10 cellular contexts compared by ENCODE assay signal in the genomic region with DNA sequence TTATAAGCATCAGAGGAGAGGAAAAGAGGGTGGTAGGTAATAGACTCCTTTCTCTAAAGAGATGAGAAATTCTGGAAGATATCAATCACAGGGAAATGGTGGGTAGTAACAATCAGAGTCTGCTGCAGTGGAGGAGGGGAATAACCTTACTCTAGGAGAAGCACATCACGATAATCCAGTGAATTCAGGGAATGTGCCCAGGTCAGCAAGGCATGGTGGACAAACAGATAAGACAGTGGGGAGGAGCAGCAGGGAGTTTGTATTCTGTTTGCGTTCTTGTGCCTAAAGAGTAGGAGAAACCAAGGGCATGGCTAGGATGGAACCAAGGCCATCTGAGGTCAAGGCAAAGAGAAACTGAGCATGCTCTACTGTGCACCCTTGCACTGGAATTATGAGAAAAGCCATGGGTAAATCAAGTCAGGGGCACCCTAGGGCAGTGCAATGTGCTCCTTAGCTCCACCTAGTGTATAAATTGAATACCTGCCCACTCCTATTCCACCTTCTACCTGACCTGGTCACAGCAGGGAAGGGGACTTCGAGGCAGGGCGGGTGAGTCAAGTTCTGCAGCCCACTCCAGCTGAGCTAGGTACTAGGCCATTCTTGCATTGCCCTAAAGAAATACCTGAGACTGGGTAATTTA. TPM values are rescaled to one million over a fixed set of nuclear protein-coding genes. Genes with fewer than 3 reads are reported as not detected.
DNase-seq lines count a peak whose midpoint lies in the region; ATAC-seq and TF ChIP-seq lines count a peak whose summit lies in the region.
"Had no signal": no experiment of that assay in that cellular context is flagged by ENCODE, and none has a peak within 500 bp of the region (broad histone marks: within the 10 kb centered on the region; RNA-seq: fewer than 3 reads in every experiment).

No MANE protein-coding gene starts in this region.

- peaks cover 0 to 7% of the 10 kb centered on the region in 2 donors for H3K27me3 Mint-ChIP-seq in natural killer cell treated with Interleukin-12 subunit alpha and Interleukin-12 subunit beta and Interleukin-15 and Interleukin-18, amount 100 ng/mL, for 72 hours
- no peaks in the 10 kb centered on the region for H3K27me3 Mint-ChIP-seq in natural killer cell (ENCODE audit: low read depth in 2 of 2)
- H3K27me3 Mint-ChIP-seq: IgD-negative memory B cell had no signal

- intact Hi-C loops in natural killer cell (cut with micrococcal nuclease) = no loop called here

- no peaks in the 10 kb centered on the region for H3K4me1 Mint-ChIP-seq in natural killer cell treated with Interleukin-12 subunit alpha and Interleukin-12 subunit beta and Interleukin-15 and Interleukin-18, amount 100 ng/mL, for 72 hours (ENCODE audit: low read depth in 2 of 2)
- H3K4me1 Mint-ChIP-seq in natural killer cell = no peaks in the 10 kb centered on the region

- no peak overlapping the region for H3K27ac Mint-ChIP-seq in natural killer cell treated with Interleukin-12 subunit alpha and Interleukin-12 subunit beta and Interleukin-15 and Interleukin-18, amount 100 ng/mL, for 72 hours
- H3K27ac Mint-ChIP-seq in natural killer cell = no peak overlapping the region

- TF ChIP-seq CTCF in natural killer cell (IDR thresholded peaks at IDR 0.05) (no peak), fibroblast of pulmonary artery (IDR thresholded peaks at IDR 0.05; ENCODE audit: low read length, missing control alignments) (peak; percentile 47)

- no peak for DNase-seq in natural killer cell treated with Interleukin-12 subunit alpha and Interleukin-12 subunit beta and Interleukin-15 and Interleukin-18, amount 100 ng/mL, for 72 hours (ENCODE audit: low spot score)
- no peak for DNase-seq in natural killer cell
- peak; percentile 31 for DNase-seq in NCI-H226
- DNase-seq in fibroblast of pulmonary artery (ENCODE audit: low read depth) = no peak
- no peak for DNase-seq in NCI-H128 (lab: John Stamatoyannopoulos, UW; ENCODE audit: unreplicated experiment)
- no peak for DNase-seq in HK-2 (ENCODE audit: unreplicated experiment)
- no peak for DNase-seq in DMS153 treated with DMSO at 0.1 percent for 48 hours (lab: John Stamatoyannopoulos, UW; ENCODE audit: unreplicated experiment)
- DNase-seq: activated CD4-positive, alpha-beta T cell treated with anti-CD3 and anti-CD28 coated beads, Interleukin-2, amount 50 U/mL, for 1 hour had no signal

- peak; percentile 49 to 52 for ATAC-seq in natural killer cell treated with Interleukin-12 subunit alpha and Interleukin-12 subunit beta and Interleukin-15 and Interleukin-18, amount 100 ng/mL, for 72 hours
- ATAC-seq in natural killer cell (no peak), GM19452 (IDR thresholded peaks at IDR 0.05; ENCODE audit: unreplicated experiment) (no peak)

- no peaks in the 10 kb centered on the region for H3K36me3 Mint-ChIP-seq in natural killer cell treated with Interleukin-12 subunit alpha and Interleukin-12 subunit beta and Interleukin-15 and Interleukin-18, amount 100 ng/mL, for 72 hours
- no peaks in the 10 kb centered on the region for H3K36me3 Mint-ChIP-seq in natural killer cell
- H3K36me3 Mint-ChIP-seq: IgD-negative memory B cell had no signal

- H3K4me3 Mint-ChIP-seq in natural killer cell treated with Interleukin-12 subunit alpha and Interleukin-12 subunit beta and Interleukin-15 and Interleukin-18, amount 100 ng/mL, for 72 hours = no peak overlapping the region
- no peak overlapping the region for H3K4me3 Mint-ChIP-seq in natural killer cell
- H3K4me3 Mint-ChIP-seq: IgD-negative memory B cell had no signal

- no peak overlapping the region for H3K4me3 ChIP-seq in fibroblast of pulmonary artery (replicated peaks; ENCODE audit: low read depth, low read length)

- peaks cover 3% of the 10 kb centered on the region for H3K9me3 Mint-ChIP-seq in natural killer cell treated with Interleukin-12 subunit alpha and Interleukin-12 subunit beta and Interleukin-15 and Interleukin-18, amount 100 ng/mL, for 72 hours
- no peaks in the 10 kb centered on the region for H3K9me3 Mint-ChIP-seq in natural killer cell

RNA-seq across cellular contexts. Expression of gene RETREG1, which starts 31.6 kb away (rescaled TPM):
- under 1 TPM; 0.50 to 0.81 TPM for total RNA-seq in natural killer cell treated with Interleukin-12 subunit alpha and Interleukin-12 subunit beta and Interleukin-15 and Interleukin-18, amount 100 ng/mL, for 72 hours
- total RNA-seq in natural killer cell = 1 to 10 TPM; 2.1 to 4.5 (median 3.3) TPM

Comparison
In these comparisons a context has a peak if more than half of its experiments do, and no peak if none do; other contexts are left out.
1. ATAC-seq: peak in natural killer cell treated with Interleukin-12 subunit alpha and Interleukin-12 subunit beta and Interleukin-15 and Interleukin-18, amount 100 ng/mL, for 72 hours (2 of 2); none in natural killer cell (0 of 3) and GM19452 (single experiment).